In the genomic region with DNA sequence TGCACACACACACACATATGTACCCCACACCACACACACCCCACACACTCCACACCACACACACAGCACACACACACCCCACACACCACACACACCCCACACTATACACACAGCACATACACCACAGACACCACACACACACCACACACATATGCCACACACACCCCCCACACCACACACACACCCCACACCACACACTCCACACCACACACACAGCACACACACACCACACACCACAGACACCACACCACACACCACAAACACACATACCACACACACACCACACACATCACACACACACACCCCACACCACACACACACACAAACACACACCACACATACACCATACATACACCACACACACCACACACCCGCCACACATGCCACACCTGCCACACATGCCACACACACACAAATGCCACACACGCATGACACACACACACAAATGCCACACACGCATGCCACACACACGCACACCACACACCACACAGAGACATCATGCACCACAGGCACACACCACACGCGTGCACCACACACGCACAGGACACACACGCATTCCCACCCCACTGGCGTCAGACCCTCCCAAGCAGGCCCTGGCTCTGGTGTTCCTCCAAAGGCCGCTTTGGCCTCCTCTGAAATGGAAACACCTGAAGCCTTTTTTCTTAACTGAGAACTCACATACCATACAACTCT, we compare ENCODE assay signal across 20 cellular contexts. TPM values are rescaled to one million over a fixed set of nuclear protein-coding genes. Genes with fewer than 3 reads are reported as not detected.
A peak's percentile ranks its signal among the peaks of the same experiment; 100 is the strongest.
DNase-seq lines count a peak whose midpoint lies in the region; ATAC-seq and TF ChIP-seq lines count a peak whose summit lies in the region.
"Had no signal": no experiment of that assay in that cellular context is flagged by ENCODE, and none has a peak within 500 bp of the region (broad histone marks: within the 10 kb centered on the region; RNA-seq: fewer than 3 reads in every experiment).

No MANE protein-coding gene starts in this region.

- no peak overlapping the region for H3K4me3 Mint-ChIP-seq in activated CD8-positive, alpha-beta memory T cell treated with anti-CD3 and anti-CD28 coated beads, Interleukin-2, amount 10 ng/mL, durations not matched to agents 7 days and 5 days
- H3K4me3 Mint-ChIP-seq: activated naive CD8-positive, alpha-beta T cell treated with anti-CD3 and anti-CD28 coated beads for 36 hours; CD8-positive, alpha-beta memory T cell; central memory CD8-positive, alpha-beta T cell had no signal

- TF ChIP-seq POLR2A in right lobe of liver (IDR thresholded peaks at IDR 0.05) (no peak), testis (IDR thresholded peaks at IDR 0.05) (no peak)

- H3K27me3 ChIP-seq in WERI-Rb-1 (ENCODE audit: insufficient read depth, low read depth, severe bottlenecking) (no peaks in the 10 kb centered on the region), right lobe of liver (no peaks in the 10 kb centered on the region), testis (no peaks in the 10 kb centered on the region)

- H3K27ac Mint-ChIP-seq in activated CD8-positive, alpha-beta memory T cell treated with anti-CD3 and anti-CD28 coated beads, Interleukin-2, amount 10 ng/mL, durations not matched to agents 7 days and 5 days: no peak overlapping the region
- H3K27ac Mint-ChIP-seq: activated naive CD8-positive, alpha-beta T cell treated with anti-CD3 and anti-CD28 coated beads for 36 hours had no signal

- H3K4me3 ChIP-seq in WERI-Rb-1 (ENCODE audit: low read depth, low read length) (no peak overlapping the region), right lobe of liver (no peak overlapping the region), testis (no peak overlapping the region)
- H3K4me3 ChIP-seq: gastrocnemius medialis, stomach had no signal

- intact Hi-C loops in right lobe of liver (cut with DNase I): no loop called here
- intact Hi-C loops in testis (cut with DNase I; ENCODE audit: low total_unique reads): no loop called here

- H3K9me3 ChIP-seq in WERI-Rb-1 (ENCODE audit: severe bottlenecking): no peaks in the 10 kb centered on the region
- H3K9me3 ChIP-seq in right lobe of liver: no peaks in the 10 kb centered on the region
- H3K9me3 ChIP-seq in testis: no peaks in the 10 kb centered on the region
- H3K9me3 ChIP-seq: gastrocnemius medialis had no signal

- TF ChIP-seq CTCF in WERI-Rb-1 (IDR thresholded peaks at IDR 0.05; ENCODE audit: low read depth, low read length): no peak
- TF ChIP-seq CTCF in right lobe of liver (IDR thresholded peaks at IDR 0.05): no peak
- TF ChIP-seq CTCF in testis (IDR thresholded peaks at IDR 0.05): no peak

- H3K27me3 Mint-ChIP-seq in activated CD8-positive, alpha-beta memory T cell treated with anti-CD3 and anti-CD28 coated beads, Interleukin-2, amount 10 ng/mL, durations not matched to agents 7 days and 5 days: peaks cover 3% of the 10 kb centered on the region
- H3K27me3 Mint-ChIP-seq: CD8-positive, alpha-beta memory T cell had no signal

- no peaks in the 10 kb centered on the region for H3K36me3 Mint-ChIP-seq in activated CD8-positive, alpha-beta memory T cell treated with anti-CD3 and anti-CD28 coated beads, Interleukin-2, amount 10 ng/mL, durations not matched to agents 7 days and 5 days
- H3K36me3 Mint-ChIP-seq: activated naive CD8-positive, alpha-beta T cell treated with anti-CD3 and anti-CD28 coated beads for 36 hours; CD8-positive, alpha-beta memory T cell had no signal

- 90% methylated on average over 10 of the region's 10 CpGs for WGBS in right lobe of liver (ENCODE audit: insufficient coverage, low coverage, low lambda C conversion rate, missing lambda C conversion rate)
- WGBS in testis, 2 donors: 87 to 89% methylated on average over 10 of the region's 10 CpGs

- peaks cover 6% of the 10 kb centered on the region for H3K4me1 Mint-ChIP-seq in activated CD8-positive, alpha-beta memory T cell treated with anti-CD3 and anti-CD28 coated beads, Interleukin-2, amount 10 ng/mL, durations not matched to agents 7 days and 5 days
- H3K4me1 Mint-ChIP-seq: CD8-positive, alpha-beta memory T cell; central memory CD8-positive, alpha-beta T cell had no signal

- no peak overlapping the region for H3K27ac ChIP-seq in WERI-Rb-1
- H3K27ac ChIP-seq in right lobe of liver: no peak overlapping the region
- no peak overlapping the region for H3K27ac ChIP-seq in testis
- H3K27ac ChIP-seq: gastrocnemius medialis, stomach had no signal

- peaks cover 3% of the 10 kb centered on the region for H3K9me3 Mint-ChIP-seq in activated CD8-positive, alpha-beta memory T cell treated with anti-CD3 and anti-CD28 coated beads, Interleukin-2, amount 10 ng/mL, durations not matched to agents 7 days and 5 days (ENCODE audit: low read depth)
- H3K9me3 Mint-ChIP-seq: CD8-positive, alpha-beta memory T cell had no signal

- CTCF ChIA-PET in activated CD8-positive, alpha-beta memory T cell treated with anti-CD3 and anti-CD28 coated beads, Interleukin-2, amount 10 ng/mL, durations not matched to agents 7 days and 5 days (lab: Charles Lee): no interaction called here

- H3K36me3 ChIP-seq in WERI-Rb-1: no peaks in the 10 kb centered on the region
- peaks cover 0 to 9% (median 3%) of the 10 kb centered on the region in 4 donors for H3K36me3 ChIP-seq in right lobe of liver
- H3K36me3 ChIP-seq in testis (ENCODE audit: low read depth, missing control alignments): no peaks in the 10 kb centered on the region
- H3K36me3 ChIP-seq: gastrocnemius medialis, stomach had no signal

- H3K4me1 ChIP-seq in right lobe of liver (peaks cover 0 to 22% (median 9%) of the 10 kb centered on the region in 4 donors), testis (no peaks in the 10 kb centered on the region)

- peak; percentile 33 for DNase-seq in activated CD8-positive, alpha-beta memory T cell treated with anti-CD3 and anti-CD28 coated beads, Interleukin-2, amount 50 U/mL, for 48 hours
- no peak for DNase-seq in activated CD8-positive, alpha-beta memory T cell treated with anti-CD3 and anti-CD28 coated beads, Interleukin-2, amount 10 ng/mL, durations not matched to agents 7 days and 5 days
- DNase-seq in WERI-Rb-1 (peak; percentile 1), right lobe of liver (peak in 2 of 3 donors; percentile 3 to 38), testis (peak; percentile 7), medulla oblongata (ENCODE audit: extremely low spot score) (no peak), NCI-H1092 (lab: John Stamatoyannopoulos, UW) (no peak), NCI-H510A (lab: John Stamatoyannopoulos, UW) (no peak)
- DNase-seq: activated naive CD8-positive, alpha-beta T cell treated with anti-CD3 and anti-CD28 coated beads for 36 hours; mesendoderm; NCI-H82; stomach had no signal

- no peak for ATAC-seq in activated CD8-positive, alpha-beta memory T cell treated with anti-CD3 and anti-CD28 coated beads, Interleukin-2, amount 10 ng/mL, durations not matched to agents 7 days and 5 days
- no peak for ATAC-seq in right lobe of liver
- ATAC-seq: activated CD4-positive, CD25-positive, alpha-beta regulatory T cell treated with anti-CD3 and anti-CD28 coated beads, Interleukin-2, amount 50 U/mL, for 24 hours had no signal

RNA-seq across cellular contexts. Expression of gene CHST13, which starts 15.7 kb away (rescaled TPM):
- not detected for total RNA-seq in activated CD8-positive, alpha-beta memory T cell treated with anti-CD3 and anti-CD28 coated beads, Interleukin-2, amount 10 ng/mL, durations not matched to agents 7 days and 5 days
- 10 to 100 TPM; 23.5 to 48.9 (median 28.2) TPM for total RNA-seq in right lobe of liver
- total RNA-seq in testis: 10 to 100 TPM; 13.3 to 21.7 TPM
- polyA plus RNA-seq in testis (ENCODE audit: insufficient read depth, low read depth, low replicate concordance): 21.4 TPM
- total RNA-seq: A172; activated naive CD8-positive, alpha-beta T cell treated with anti-CD3 and anti-CD28 coated beads for 36 hours; MCF 10A; skeletal muscle tissue; T-helper 1 cell treated with Interleukin-12 subunit alpha and Interleukin-12 subunit beta and Interleukin-4 antibody, amounts not matched to agents 30 ng/mL and 1 ng/mL, for 36 hours had no signal
- polyA plus RNA-seq: CD8-positive, alpha-beta memory T cell had no signal

RNA-seq across cellular contexts. Expression of gene C3orf22, which starts 19.0 kb away (rescaled TPM):
- total RNA-seq in activated CD8-positive, alpha-beta memory T cell treated with anti-CD3 and anti-CD28 coated beads, Interleukin-2, amount 10 ng/mL, durations not matched to agents 7 days and 5 days: not detected
- not detected for total RNA-seq in right lobe of liver
- total RNA-seq in testis: 10 to 100 TPM; 33.0 to 61.4 TPM
- polyA plus RNA-seq in testis (ENCODE audit: insufficient read depth, low read depth, low replicate concordance): 42.2 TPM
- total RNA-seq: A172; activated naive CD8-positive, alpha-beta T cell treated with anti-CD3 and anti-CD28 coated beads for 36 hours; CD8-positive, alpha-beta memory T cell; gastrocnemius medialis; MCF 10A; stomach; T-helper 1 cell treated with Interleukin-12 subunit alpha and Interleukin-12 subunit beta and Interleukin-4 antibody, amounts not matched to agents 30 ng/mL and 1 ng/mL, for 36 hours had no signal
- polyA plus RNA-seq: CD8-positive, alpha-beta memory T cell; stomach had no signal

RNA-seq across cellular contexts. Expression of gene UROC1, which starts 22.1 kb away (rescaled TPM):
- not detected for total RNA-seq in activated CD8-positive, alpha-beta memory T cell treated with anti-CD3 and anti-CD28 coated beads, Interleukin-2, amount 10 ng/mL, durations not matched to agents 7 days and 5 days
- total RNA-seq in right lobe of liver (100 to 1,000 TPM in 1 of 6 experiments, 10 to 100 TPM in 5; 15.1 to 101 (median 55.8) TPM), testis (1 to 10 TPM in 1 of 2 donors, under 1 TPM in 1; 0.25 to 1.0 TPM)
- 0.34 TPM for polyA plus RNA-seq in testis (ENCODE audit: insufficient read depth, low read depth, low replicate concordance)
- total RNA-seq: A172; activated naive CD8-positive, alpha-beta T cell treated with anti-CD3 and anti-CD28 coated beads for 36 hours; CD8-positive, alpha-beta memory T cell; MCF 10A; skeletal muscle tissue; stomach; T-helper 1 cell treated with Interleukin-12 subunit alpha and Interleukin-12 subunit beta and Interleukin-4 antibody, amounts not matched to agents 30 ng/mL and 1 ng/mL, for 36 hours had no signal
- polyA plus RNA-seq: CD8-positive, alpha-beta memory T cell; stomach had no signal

Comparison
In these comparisons a context has a peak if more than half of its experiments do, and no peak if none do; other contexts are left out.
1. DNase-seq: peak in activated CD8-positive, alpha-beta memory T cell treated with anti-CD3 and anti-CD28 coated beads, Interleukin-2, amount 50 U/mL, for 48 hours (single experiment), WERI-Rb-1 (single experiment), right lobe of liver (2 of 3) and testis (single experiment); none in activated CD8-positive, alpha-beta memory T cell treated with anti-CD3 and anti-CD28 coated beads, Interleukin-2, amount 10 ng/mL, durations not matched to agents 7 days and 5 days (single experiment), medulla oblongata (single experiment), NCI-H1092 (single experiment) and NCI-H510A (single experiment).
2. RNA of gene CHST13, which starts 15.7 kb away (total RNA-seq): 23.5 to 48.9 TPM in right lobe of liver and 13.3 to 21.7 TPM in testis; not detected in activated CD8-positive, alpha-beta memory T cell treated with anti-CD3 and anti-CD28 coated beads, Interleukin-2, amount 10 ng/mL, durations not matched to agents 7 days and 5 days; every median in the first group is over 10 times any median in the second.
3. RNA of gene C3orf22, which starts 19.0 kb away (total RNA-seq): 33.0 to 61.4 TPM in testis; not detected in activated CD8-positive, alpha-beta memory T cell treated with anti-CD3 and anti-CD28 coated beads, Interleukin-2, amount 10 ng/mL, durations not matched to agents 7 days and 5 days and not detected in right lobe of liver; every median in the first group is over 10 times any median in the second.
4. RNA of gene UROC1, which starts 22.1 kb away (total RNA-seq): 15.1 to 101 TPM in right lobe of liver; 0.25 to 1.0 TPM in testis and not detected in activated CD8-positive, alpha-beta memory T cell treated with anti-CD3 and anti-CD28 coated beads, Interleukin-2, amount 10 ng/mL, durations not matched to agents 7 days and 5 days; every median in the first group is over 4 times any median in the second.